ENCODE assay signal across 1 cellular context in the genomic region with DNA sequence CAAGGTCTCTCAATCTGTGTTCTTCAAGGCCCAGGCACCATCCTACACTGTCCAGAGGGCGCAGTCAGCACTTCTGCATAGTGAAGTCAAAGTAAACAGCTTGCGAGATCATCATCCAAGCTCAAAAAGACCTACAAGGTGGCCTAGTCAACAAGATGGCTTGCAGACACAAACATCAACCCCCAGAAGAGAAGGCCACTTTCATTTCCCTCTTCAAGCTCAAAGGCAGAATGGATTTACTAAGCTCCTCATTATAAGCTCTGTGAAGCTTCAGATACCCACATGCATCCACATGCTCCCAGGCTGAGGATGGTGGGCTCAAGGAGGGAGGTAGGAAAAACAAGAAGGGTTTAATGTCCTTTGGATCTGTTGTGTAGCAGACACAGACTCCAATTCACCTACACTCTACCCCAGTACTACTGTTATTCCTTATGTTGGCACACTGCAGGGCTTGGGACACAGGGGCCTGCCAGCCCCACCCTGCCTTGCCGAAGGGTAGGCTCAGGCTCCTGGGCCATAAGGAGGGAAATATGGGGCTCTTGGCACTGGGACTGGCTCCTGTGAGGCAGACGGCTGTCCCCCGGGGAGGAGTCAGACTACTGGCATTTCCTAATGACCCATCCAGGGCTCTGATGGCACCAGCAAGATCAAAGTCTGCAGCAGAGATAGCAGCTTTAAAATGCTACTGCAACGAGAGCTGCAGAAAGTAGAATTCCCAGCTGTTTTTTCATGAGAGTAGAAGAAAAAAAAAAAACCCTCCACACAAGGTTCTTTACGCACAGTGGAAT.
TF ChIP-seq lines count a peak whose summit lies in the region.

No MANE protein-coding gene starts in this region.

TF ChIP-seq in HepG2, 621 proteins besides CTCF, POLR2A, EP300 and RAD21 (continued from another document):
- TF ChIP-seq HNF4A (CRISPR knock-in tag; IDR thresholded peaks at IDR 0.05) (peak; percentile 42; the same call in 1 of the 2 replicates), POLR2AphosphoS5 (IDR thresholded peaks at IDR 0.05; ENCODE audit: low read depth, low read length) (no peak), RXRA (CRISPR knock-in tag; IDR thresholded peaks at IDR 0.05) (no peak), SAP130 (CRISPR knock-in tag; IDR thresholded peaks at IDR 0.05; ENCODE audit: low read depth) (peak; percentile 28), FOXA3 (CRISPR knock-in tag; IDR thresholded peaks at IDR 0.05) (peak; percentile 8; the same call in 1 of the 2 replicates), ZSCAN12 (CRISPR knock-in tag; IDR thresholded peaks at IDR 0.05) (no peak), REXO4 (CRISPR knock-in tag; IDR thresholded peaks at IDR 0.05; ENCODE audit: borderline replicate concordance) (no peak), ZNF674 (CRISPR knock-in tag; IDR thresholded peaks at IDR 0.05; ENCODE audit: low read depth) (no peak), CENPX (CRISPR knock-in tag; IDR thresholded peaks at IDR 0.05) (no peak), SUZ12 (IDR thresholded peaks at IDR 0.05; ENCODE audit: low read depth, low read length) (no peak), BRCA1 (CRISPR knock-in tag; IDR thresholded peaks at IDR 0.05) (no peak), ZFP1 (CRISPR knock-in tag; IDR thresholded peaks at IDR 0.05) (no peak), POLR2AphosphoS2 (IDR thresholded peaks at IDR 0.05; ENCODE audit: low read depth, low read length) (no peak), MAFK (conservative IDR thresholded peaks at IDR 0.05 in 1 of 2, IDR thresholded peaks at IDR 0.05 in 1 of 2; ENCODE audit: low read length in 2 of 2) (no peak), ZNF557 (CRISPR knock-in tag; IDR thresholded peaks at IDR 0.05) (no peak)
- TF ChIP-seq, protein P1, sequence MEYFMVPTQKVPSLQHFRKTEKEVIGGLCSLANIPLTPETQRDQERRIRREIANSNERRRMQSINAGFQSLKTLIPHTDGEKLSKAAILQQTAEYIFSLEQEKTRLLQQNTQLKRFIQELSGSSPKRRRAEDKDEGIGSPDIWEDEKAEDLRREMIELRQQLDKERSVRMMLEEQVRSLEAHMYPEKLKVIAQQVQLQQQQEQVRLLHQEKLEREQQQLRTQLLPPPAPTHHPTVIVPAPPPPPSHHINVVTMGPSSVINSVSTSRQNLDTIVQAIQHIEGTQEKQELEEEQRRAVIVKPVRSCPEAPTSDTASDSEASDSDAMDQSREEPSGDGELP (IDR thresholded peaks at IDR 0.05; ENCODE audit: borderline replicate concordance, low read depth): peak; percentile 41; the same call in 1 of the 2 replicates
- TF ChIP-seq, protein P2, sequence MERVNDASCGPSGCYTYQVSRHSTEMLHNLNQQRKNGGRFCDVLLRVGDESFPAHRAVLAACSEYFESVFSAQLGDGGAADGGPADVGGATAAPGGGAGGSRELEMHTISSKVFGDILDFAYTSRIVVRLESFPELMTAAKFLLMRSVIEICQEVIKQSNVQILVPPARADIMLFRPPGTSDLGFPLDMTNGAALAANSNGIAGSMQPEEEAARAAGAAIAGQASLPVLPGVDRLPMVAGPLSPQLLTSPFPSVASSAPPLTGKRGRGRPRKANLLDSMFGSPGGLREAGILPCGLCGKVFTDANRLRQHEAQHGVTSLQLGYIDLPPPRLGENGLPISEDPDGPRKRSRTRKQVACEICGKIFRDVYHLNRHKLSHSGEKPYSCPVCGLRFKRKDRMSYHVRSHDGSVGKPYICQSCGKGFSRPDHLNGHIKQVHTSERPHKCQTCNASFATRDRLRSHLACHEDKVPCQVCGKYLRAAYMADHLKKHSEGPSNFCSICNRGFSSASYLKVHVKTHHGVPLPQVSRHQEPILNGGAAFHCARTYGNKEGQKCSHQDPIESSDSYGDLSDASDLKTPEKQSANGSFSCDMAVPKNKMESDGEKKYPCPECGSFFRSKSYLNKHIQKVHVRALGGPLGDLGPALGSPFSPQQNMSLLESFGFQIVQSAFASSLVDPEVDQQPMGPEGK (CRISPR knock-in tag; IDR thresholded peaks at IDR 0.05): 0 out of 2 replicates have a peak, but pooled peaks have one; percentile 7
- TF ChIP-seq, protein P3, sequence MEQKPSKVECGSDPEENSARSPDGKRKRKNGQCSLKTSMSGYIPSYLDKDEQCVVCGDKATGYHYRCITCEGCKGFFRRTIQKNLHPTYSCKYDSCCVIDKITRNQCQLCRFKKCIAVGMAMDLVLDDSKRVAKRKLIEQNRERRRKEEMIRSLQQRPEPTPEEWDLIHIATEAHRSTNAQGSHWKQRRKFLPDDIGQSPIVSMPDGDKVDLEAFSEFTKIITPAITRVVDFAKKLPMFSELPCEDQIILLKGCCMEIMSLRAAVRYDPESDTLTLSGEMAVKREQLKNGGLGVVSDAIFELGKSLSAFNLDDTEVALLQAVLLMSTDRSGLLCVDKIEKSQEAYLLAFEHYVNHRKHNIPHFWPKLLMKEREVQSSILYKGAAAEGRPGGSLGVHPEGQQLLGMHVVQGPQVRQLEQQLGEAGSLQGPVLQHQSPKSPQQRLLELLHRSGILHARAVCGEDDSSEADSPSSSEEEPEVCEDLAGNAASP (CRISPR knock-in tag; IDR thresholded peaks at IDR 0.05; ENCODE audit: borderline replicate concordance): no peak
- TF ChIP-seq, protein P4, sequence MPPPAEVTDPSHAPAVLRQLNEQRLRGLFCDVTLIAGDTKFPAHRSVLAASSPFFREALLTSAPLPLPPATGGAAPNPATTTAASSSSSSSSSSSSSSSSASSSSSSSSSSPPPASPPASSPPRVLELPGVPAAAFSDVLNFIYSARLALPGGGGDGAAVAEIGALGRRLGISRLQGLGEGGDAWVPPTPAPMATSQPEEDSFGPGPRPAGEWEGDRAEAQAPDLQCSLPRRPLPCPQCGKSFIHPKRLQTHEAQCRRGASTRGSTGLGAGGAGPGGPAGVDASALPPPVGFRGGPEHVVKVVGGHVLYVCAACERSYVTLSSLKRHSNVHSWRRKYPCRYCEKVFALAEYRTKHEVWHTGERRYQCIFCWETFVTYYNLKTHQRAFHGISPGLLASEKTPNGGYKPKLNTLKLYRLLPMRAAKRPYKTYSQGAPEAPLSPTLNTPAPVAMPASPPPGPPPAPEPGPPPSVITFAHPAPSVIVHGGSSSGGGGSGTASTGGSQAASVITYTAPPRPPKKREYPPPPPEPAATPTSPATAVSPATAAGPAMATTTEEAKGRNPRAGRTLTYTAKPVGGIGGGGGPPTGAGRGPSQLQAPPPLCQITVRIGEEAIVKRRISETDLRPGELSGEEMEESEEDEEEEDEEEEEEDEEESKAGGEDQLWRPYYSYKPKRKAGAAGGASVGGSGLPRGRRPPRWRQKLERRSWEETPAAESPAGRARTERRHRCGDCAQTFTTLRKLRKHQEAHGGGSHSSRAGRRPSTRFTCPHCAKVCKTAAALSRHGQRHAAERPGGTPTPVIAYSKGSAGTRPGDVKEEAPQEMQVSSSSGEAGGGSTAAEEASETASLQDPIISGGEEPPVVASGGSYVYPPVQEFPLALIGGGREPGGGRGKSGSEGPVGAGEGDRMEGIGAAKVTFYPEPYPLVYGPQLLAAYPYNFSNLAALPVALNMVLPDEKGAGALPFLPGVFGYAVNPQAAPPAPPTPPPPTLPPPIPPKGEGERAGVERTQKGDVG (CRISPR knock-in tag; IDR thresholded peaks at IDR 0.05; ENCODE audit: borderline replicate concordance): no peak
- TF ChIP-seq, protein P5, sequence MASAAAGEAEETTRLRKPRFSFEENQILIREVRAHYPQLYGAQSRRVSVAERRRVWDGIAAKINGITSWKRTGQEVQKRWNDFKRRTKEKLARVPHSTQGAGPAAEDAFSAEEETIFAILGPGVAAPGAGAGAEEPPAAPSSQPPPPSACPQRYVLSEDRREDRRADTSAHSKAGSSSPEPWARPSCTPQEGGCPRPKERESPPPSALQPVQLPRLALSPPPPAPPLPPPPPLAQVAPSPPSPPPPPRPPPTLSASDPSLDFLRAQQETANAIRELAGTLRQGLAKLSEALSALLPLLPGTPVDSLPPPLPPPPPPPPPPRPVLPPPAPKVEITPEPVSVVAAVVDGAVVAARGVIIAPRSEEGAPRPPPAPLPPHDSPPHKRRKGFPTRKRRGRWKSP (CRISPR knock-in tag; IDR thresholded peaks at IDR 0.05): no peak
- TF ChIP-seq, protein P6, sequence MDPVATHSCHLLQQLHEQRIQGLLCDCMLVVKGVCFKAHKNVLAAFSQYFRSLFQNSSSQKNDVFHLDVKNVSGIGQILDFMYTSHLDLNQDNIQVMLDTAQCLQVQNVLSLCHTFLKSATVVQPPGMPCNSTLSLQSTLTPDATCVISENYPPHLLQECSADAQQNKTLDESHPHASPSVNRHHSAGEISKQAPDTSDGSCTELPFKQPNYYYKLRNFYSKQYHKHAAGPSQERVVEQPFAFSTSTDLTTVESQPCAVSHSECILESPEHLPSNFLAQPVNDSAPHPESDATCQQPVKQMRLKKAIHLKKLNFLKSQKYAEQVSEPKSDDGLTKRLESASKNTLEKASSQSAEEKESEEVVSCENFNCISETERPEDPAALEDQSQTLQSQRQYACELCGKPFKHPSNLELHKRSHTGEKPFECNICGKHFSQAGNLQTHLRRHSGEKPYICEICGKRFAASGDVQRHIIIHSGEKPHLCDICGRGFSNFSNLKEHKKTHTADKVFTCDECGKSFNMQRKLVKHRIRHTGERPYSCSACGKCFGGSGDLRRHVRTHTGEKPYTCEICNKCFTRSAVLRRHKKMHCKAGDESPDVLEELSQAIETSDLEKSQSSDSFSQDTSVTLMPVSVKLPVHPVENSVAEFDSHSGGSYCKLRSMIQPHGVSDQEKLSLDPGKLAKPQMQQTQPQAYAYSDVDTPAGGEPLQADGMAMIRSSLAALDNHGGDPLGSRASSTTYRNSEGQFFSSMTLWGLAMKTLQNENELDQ (CRISPR knock-in tag; IDR thresholded peaks at IDR 0.05; ENCODE audit: borderline replicate concordance): no peak
